Comparison of ENCODE assay signal across 8 cellular contexts in the genomic region with DNA sequence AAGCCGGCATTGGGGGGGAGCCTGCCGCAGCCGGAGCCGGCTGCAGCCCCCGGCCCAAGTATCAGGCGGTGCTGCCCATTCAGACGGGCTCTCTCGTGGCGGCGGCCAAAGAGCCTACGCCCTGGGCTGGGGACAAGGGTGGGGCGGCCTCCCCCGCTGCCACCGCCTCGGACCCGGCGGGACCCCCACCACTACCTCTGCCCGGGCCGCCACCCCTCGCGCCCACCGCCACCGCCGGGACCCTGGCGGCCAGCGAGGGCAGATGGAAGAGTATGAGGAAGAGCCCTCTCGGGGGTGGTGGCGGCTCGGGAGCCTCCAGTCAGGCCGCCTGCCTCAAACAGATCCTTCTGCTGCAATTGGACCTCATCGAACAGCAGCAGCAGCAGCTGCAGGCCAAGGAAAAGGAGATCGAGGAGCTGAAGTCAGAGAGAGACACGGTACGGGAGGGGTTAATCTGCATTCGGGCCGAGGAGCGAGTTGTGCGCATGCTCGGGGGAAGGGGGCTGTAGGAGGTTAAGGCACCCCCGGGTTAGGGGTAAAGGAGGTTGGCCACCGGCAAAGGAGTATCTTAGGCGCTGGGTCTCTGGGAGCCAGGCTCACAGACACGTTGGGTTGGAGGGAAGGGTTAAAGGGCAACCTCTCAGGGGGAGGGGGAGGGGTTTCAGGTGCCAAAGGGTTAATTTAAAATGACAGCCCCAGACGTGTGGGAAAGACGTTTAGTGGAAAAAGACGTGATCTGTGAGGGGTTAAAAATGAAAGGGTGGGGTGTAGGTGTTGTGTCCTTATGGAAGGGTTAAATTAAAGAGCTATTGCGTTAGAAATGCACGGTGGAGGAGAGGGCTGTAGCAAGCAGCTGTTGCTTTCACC. TPM values are rescaled to one million over a fixed set of nuclear protein-coding genes. Genes with fewer than 3 reads are reported as not detected.
DNase-seq lines count a peak whose midpoint lies in the region; ATAC-seq and TF ChIP-seq lines count a peak whose summit lies in the region.

No MANE protein-coding gene starts in this region.

- intact Hi-C loops in activated B cell treated with CpG ODN at 0.5 μM for 24 hours (cut with micrococcal nuclease) (loop anchor here (1.0 to 5.0 kb wide), 4 partner anchors 10 to 456 kb away; a partner anchor contains a TSS), lower leg skin (cut with DNase I; ENCODE audit: low total_unique reads) (no loop called here)
- intact Hi-C loops in dendritic cell treated with granulocyte-macrophage colony-stimulating factor and Interleukin-4, amounts not matched to agents 40 ng/mL and 50 ng/mL, for 4 days (cut with micrococcal nuclease): no loop called here

- DNase-seq in DMS 273 (lab: John Stamatoyannopoulos, UW; ENCODE audit: unreplicated experiment) (peak; percentile 80), NCI-H187 (lab: John Stamatoyannopoulos, UW) (peak; percentile 28 to 54), activated B cell treated with CpG ODN at 0.5 μM for 24 hours (peak; percentile 40), lower leg skin (ENCODE audit: low spot score in 2 of 2) (no peak), HuH-7 (ENCODE audit: low spot score) (no peak)
- DNase-seq in stimulated activated naive CD4-positive, alpha-beta T cell (lab: John Stamatoyannopoulos, UW): peak; percentile 42 to 64 (median 57)

- ATAC-seq in GM21723 (IDR thresholded peaks at IDR 0.05; ENCODE audit: unreplicated experiment) (peak; percentile 14), activated B cell treated with CpG ODN at 0.5 μM for 24 hours (ENCODE audit: low read depth) (peak; percentile 15)

- POLR2A ChIA-PET in activated B cell treated with CpG ODN at 0.5 μM for 24 hours (lab: Charles Lee): interaction anchor here (0.5 to 5.6 kb wide), 17 partner anchors 10 to 143 kb away, joined by 3 to 87 read pairs (median 6); a partner anchor contains a TSS

- H3K4me3 Mint-ChIP-seq in activated B cell treated with CpG ODN at 0.5 μM for 24 hours: peak overlapping the region; percentile 92
- peak overlapping the region; percentile 99 for H3K4me3 Mint-ChIP-seq in dendritic cell treated with granulocyte-macrophage colony-stimulating factor and Interleukin-4, amounts not matched to agents 40 ng/mL and 50 ng/mL, for 4 days

- peak overlapping the region; percentile 86 for H3K27ac Mint-ChIP-seq in activated B cell treated with CpG ODN at 0.5 μM for 24 hours
- H3K27ac Mint-ChIP-seq in dendritic cell treated with granulocyte-macrophage colony-stimulating factor and Interleukin-4, amounts not matched to agents 40 ng/mL and 50 ng/mL, for 4 days: peak overlapping the region; percentile 92

- H3K4me3 ChIP-seq in lower leg skin (ENCODE audit: low read depth, poor library complexity, severe bottlenecking): peak overlapping the region; percentile 89

- 0 to 1% methylated on average over 28 to 42 of the region's 48 CpGs for WGBS in lower leg skin, 2 donors

- H3K9me3 Mint-ChIP-seq in activated B cell treated with CpG ODN at 0.5 μM for 24 hours: no peaks in the 10 kb centered on the region
- H3K9me3 Mint-ChIP-seq in dendritic cell treated with granulocyte-macrophage colony-stimulating factor and Interleukin-4, amounts not matched to agents 40 ng/mL and 50 ng/mL, for 4 days: no peaks in the 10 kb centered on the region

- CTCF ChIA-PET in activated B cell treated with CpG ODN at 0.5 μM for 24 hours (lab: Charles Lee): interaction anchor here (0.6 to 3.5 kb wide), 7 partner anchors 9 to 96 kb away, joined by 3 to 48 read pairs (median 5); a partner anchor contains a TSS

- no peaks in the 10 kb centered on the region for H3K27me3 Mint-ChIP-seq in activated B cell treated with CpG ODN at 0.5 μM for 24 hours
- no peaks in the 10 kb centered on the region for H3K27me3 Mint-ChIP-seq in dendritic cell treated with granulocyte-macrophage colony-stimulating factor and Interleukin-4, amounts not matched to agents 40 ng/mL and 50 ng/mL, for 4 days

- peaks cover 32% of the 10 kb centered on the region for H3K36me3 Mint-ChIP-seq in activated B cell treated with CpG ODN at 0.5 μM for 24 hours (ENCODE audit: low read depth)
- peaks cover 39% of the 10 kb centered on the region for H3K36me3 Mint-ChIP-seq in dendritic cell treated with granulocyte-macrophage colony-stimulating factor and Interleukin-4, amounts not matched to agents 40 ng/mL and 50 ng/mL, for 4 days (ENCODE audit: low read depth)

- TF ChIP-seq CTCF in activated B cell treated with CpG ODN at 0.5 μM for 24 hours (IDR thresholded peaks at IDR 0.05) (no peak), lower leg skin (IDR thresholded peaks at IDR 0.05) (no peak)

- TF ChIP-seq POLR2A in lower leg skin (IDR thresholded peaks at IDR 0.05): no peak

- peaks cover 37% of the 10 kb centered on the region for H3K4me1 Mint-ChIP-seq in activated B cell treated with CpG ODN at 0.5 μM for 24 hours
- peaks cover 51% of the 10 kb centered on the region for H3K4me1 Mint-ChIP-seq in dendritic cell treated with granulocyte-macrophage colony-stimulating factor and Interleukin-4, amounts not matched to agents 40 ng/mL and 50 ng/mL, for 4 days (ENCODE audit: low read depth)

RNA-seq across cellular contexts. Expression of a gene that starts 1.4 kb away (rescaled TPM):
- total RNA-seq in activated B cell treated with CpG ODN at 0.5 μM for 24 hours: 84.5 and 101 TPM in 2 replicates
- 100 to 1,000 TPM in 1 of 4 donors, 10 to 100 TPM in 3; 70.6 to 117 (median 82.4) TPM for total RNA-seq in lower leg skin

RNA-seq across cellular contexts. Expression of a gene that starts 17.2 kb away (rescaled TPM):
- total RNA-seq in activated B cell treated with CpG ODN at 0.5 μM for 24 hours: 110 and 119 TPM in 2 replicates
- total RNA-seq in lower leg skin: 10 to 100 TPM; 32.3 to 58.1 (median 53.0) TPM

RNA-seq across cellular contexts. Expression of a gene that starts 22.8 kb away (rescaled TPM):
- total RNA-seq in activated B cell treated with CpG ODN at 0.5 μM for 24 hours (5.5 and 6.1 TPM in 2 replicates), lower leg skin (100 to 1,000 TPM; 111 to 194 (median 148) TPM)

RNA-seq across cellular contexts. Expression of a gene that starts 54.1 kb away (rescaled TPM):
- 4.9 and 7.0 TPM in 2 replicates for total RNA-seq in activated B cell treated with CpG ODN at 0.5 μM for 24 hours
- 100 to 1,000 TPM; 273 to 467 (median 316) TPM for total RNA-seq in lower leg skin

Comparison
In these comparisons a context has a peak if more than half of its experiments do, and no peak if none do; other contexts are left out.
1. DNase-seq: peak in DMS 273 (single experiment), NCI-H187 (2 of 2), activated B cell treated with CpG ODN at 0.5 μM for 24 hours (single experiment) and stimulated activated naive CD4-positive, alpha-beta T cell (6 of 6); none in lower leg skin (0 of 2) and HuH-7 (single experiment).
2. RNA of a gene that starts 22.8 kb away (total RNA-seq): 111 to 194 TPM in lower leg skin; 5.5 to 6.1 TPM in activated B cell treated with CpG ODN at 0.5 μM for 24 hours; every median in the first group is over 10 times any median in the second.